8 cellular contexts compared by ENCODE assay signal in genomic region chr1:40450491-40451237, GRCh38. TPM values are rescaled to one million over a fixed set of nuclear protein-coding genes. Genes with fewer than 3 reads are reported as not detected.
A peak's percentile ranks its signal among the peaks of the same experiment; 100 is the strongest.
DNase-seq lines count a peak whose midpoint lies in the region; ATAC-seq, FAIRE-seq and TF ChIP-seq lines count a peak whose summit lies in the region.

No MANE protein-coding gene starts in this region.

- H4K20me1 ChIP-seq in OCI-LY3 (ENCODE audit: insufficient read depth, low read length) (no peaks in the 10 kb centered on the region), osteoblast (ENCODE audit: insufficient read depth, low read length) (no peaks in the 10 kb centered on the region)

- no peaks in the 10 kb centered on the region for H3K79me2 ChIP-seq in OCI-LY3 (ENCODE audit: low read length)
- no peaks in the 10 kb centered on the region for H3K79me2 ChIP-seq in osteoblast (ENCODE audit: insufficient read depth, low read length)

- H3K4me3 ChIP-seq in OCI-LY3 (ENCODE audit: low read length) (peak overlapping the region; percentile 69), osteoblast (ENCODE audit: insufficient read depth, low read length) (peak overlapping the region; percentile 82)

- no peak for FAIRE-seq in frontal cortex (lab: Jason Lieb, UNC)

- DNase-seq in NCI-H1694 treated with DMSO at 0.1 percent for 48 hours (lab: John Stamatoyannopoulos, UW), result peak; percentile 51
- DNase-seq in NCI-H1694 (lab: John Stamatoyannopoulos, UW), result no peak
- peak; percentile 61 for DNase-seq in activated effector memory CD4-positive, alpha-beta T cell treated with Interleukin-2 at 50 U/mL for 16 hours
- DNase-seq in frontal cortex (ENCODE audit: low spot score in 2 of 2), result peak; percentile 18 to 36
- DNase-seq in osteoblast (ENCODE audit: insufficient read length, low spot score, missing footprints), result peak; percentile 82

- H3K27me3 ChIP-seq in OCI-LY3 (ENCODE audit: low read depth, low read length) (no peaks in the 10 kb centered on the region), osteoblast (ENCODE audit: insufficient read depth, low read length) (no peaks in the 10 kb centered on the region)

- no peak overlapping the region for H3K9ac ChIP-seq in OCI-LY3 (ENCODE audit: low read length)

- H3K27ac ChIP-seq in OCI-LY3 (ENCODE audit: low read length), result no peak overlapping the region
- peak overlapping the region; percentile 82 for H3K27ac ChIP-seq in osteoblast (ENCODE audit: low read depth, low read length)
- peak overlapping the region; percentile 71 for H3K27ac ChIP-seq in temporal lobe (ENCODE audit: low read depth, low read length)

- TF ChIP-seq CTCF in OCI-LY3 (IDR thresholded peaks at IDR 0.05; ENCODE audit: low read depth, low read length), result no peak
- no peak for TF ChIP-seq CTCF in osteoblast (IDR thresholded peaks at IDR 0.05; ENCODE audit: extremely low read depth, low read depth, low read length)

- H3K4me1 ChIP-seq in OCI-LY3 (ENCODE audit: low read length), result no peaks in the 10 kb centered on the region
- H3K4me1 ChIP-seq in osteoblast (ENCODE audit: insufficient read depth, low read length), result peaks cover 9% of the 10 kb centered on the region

- H3K4me2 ChIP-seq in OCI-LY3 (ENCODE audit: low read length) (0 out of 2 replicates have a peak overlapping the region, but pooled peaks have one; percentile 14), osteoblast (ENCODE audit: insufficient read depth, low read length) (peak overlapping the region; percentile 99)

- H2AFZ ChIP-seq in OCI-LY3 (ENCODE audit: low read depth, low read length), result no peak overlapping the region
- H2AFZ ChIP-seq in osteoblast (ENCODE audit: low read length), result peak overlapping the region; percentile 92

- peaks cover 32% of the 10 kb centered on the region for H3K36me3 ChIP-seq in OCI-LY3 (replicated peaks; ENCODE audit: low read depth, low read length)
- H3K36me3 ChIP-seq in osteoblast (ENCODE audit: insufficient read depth, low read length), result no peaks in the 10 kb centered on the region

- peak; percentile 14 for ATAC-seq in HG03066 (IDR thresholded peaks at IDR 0.05; ENCODE audit: low read depth, unreplicated experiment)

- H3K9me3 ChIP-seq in OCI-LY3 (ENCODE audit: insufficient read depth, low read length) (peaks cover 12% of the 10 kb centered on the region; the same call in 1 of the 2 replicates), osteoblast (ENCODE audit: low read depth, low read length) (peaks cover 8% of the 10 kb centered on the region)

RNA-seq across cellular contexts. Expression of gene ZFP69B, which starts 0.4 kb away (rescaled TPM):
- 11.8 TPM for total RNA-seq in frontal cortex
- 4.7 and 5.6 TPM in 2 replicates for total RNA-seq in osteoblast
- total RNA-seq in temporal lobe, result 18.9 TPM

RNA-seq across cellular contexts. Expression of gene ZFP69, which starts 26.4 kb away (rescaled TPM):
- total RNA-seq in frontal cortex, result 19.2 TPM
- total RNA-seq in osteoblast, result 3.6 and 4.4 TPM in 2 replicates
- 12.5 TPM for total RNA-seq in temporal lobe

RNA-seq across cellular contexts. Expression of gene EXO5, which starts 57.9 kb away (rescaled TPM):
- total RNA-seq in frontal cortex (28.5 TPM), osteoblast (10.0 and 12.3 TPM in 2 replicates), temporal lobe (18.2 TPM)
